1 cellular context compared by ENCODE assay signal in the genomic region with DNA sequence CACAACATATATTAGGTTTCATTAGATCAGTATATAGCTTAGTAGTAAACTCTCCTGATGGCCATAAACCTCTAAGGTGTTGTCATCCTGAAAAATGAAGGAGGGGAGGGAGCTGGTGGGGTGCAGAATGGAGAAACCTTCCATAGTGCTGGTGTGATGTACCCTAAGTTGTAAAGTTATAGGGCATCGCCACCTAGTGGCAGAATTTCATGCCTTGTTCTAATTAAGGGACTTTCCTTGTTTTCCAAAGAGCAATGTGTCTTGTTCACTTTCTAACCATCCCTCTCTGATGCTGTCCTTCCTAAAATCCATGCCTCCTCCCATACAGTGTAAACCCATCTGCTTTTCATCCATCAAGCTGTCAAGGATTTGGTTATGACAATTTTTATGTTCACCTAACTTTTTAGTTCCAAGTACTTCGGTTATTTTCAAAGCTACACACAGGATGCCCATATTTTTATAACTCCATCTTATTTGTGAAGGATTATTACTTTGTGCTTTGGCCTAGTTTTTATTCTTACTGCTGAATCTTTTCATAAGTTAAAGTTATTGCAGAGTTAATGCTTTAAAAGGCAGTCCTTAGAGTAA.
TF ChIP-seq lines count a peak whose summit lies in the region.

No MANE protein-coding gene starts in this region.

TF ChIP-seq in H1, 55 proteins besides CTCF, POLR2A, EP300 and RAD21 (continued from another document):
- TF ChIP-seq KDM1A (IDR thresholded peaks at IDR 0.05; ENCODE audit: borderline replicate concordance, low read length) (no peak), CTBP2 (IDR thresholded peaks at IDR 0.05; ENCODE audit: borderline replicate concordance, insufficient read depth, insufficient read length, low read length) (no peak), ASH2L (IDR thresholded peaks at IDR 0.05; ENCODE audit: low read length) (no peak), TAF7 (optimal IDR thresholded peaks at IDR 0.05; ENCODE audit: borderline replicate concordance, low read depth, low read length) (no peak)
